In genomic region chr17:19328441-19329061, GRCh38 we compare ENCODE assay signal across 17 cellular contexts. TPM values are rescaled to one million over a fixed set of nuclear protein-coding genes. Genes with fewer than 3 reads are reported as not detected.
DNase-seq lines count a peak whose midpoint lies in the region; ATAC-seq and TF ChIP-seq lines count a peak whose summit lies in the region.
"Had no signal": no experiment of that assay in that cellular context is flagged by ENCODE, and none has a peak within 500 bp of the region (broad histone marks: within the 10 kb centered on the region; RNA-seq: fewer than 3 reads in every experiment).

No MANE protein-coding gene starts in this region.

- peaks cover 0 to 5% (median 2%) of the 10 kb centered on the region in 3 donors for H3K36me3 Mint-ChIP-seq in CD8-positive, alpha-beta memory T cell

- CTCF ChIA-PET in CD8-positive, alpha-beta memory T cell (lab: Charles Lee), result no interaction called here

- H3K9me3 Mint-ChIP-seq in CD8-positive, alpha-beta memory T cell, result peaks cover 2 to 17% (median 11%) of the 10 kb centered on the region in 5 donors

- in situ Hi-C loops in HAP-1 (cut with MboI; ENCODE audit: low sequenced_read_pairs), result no loop called here

- peaks cover 6% of the 10 kb centered on the region for H3F3A ChIP-seq in smooth muscle cell (ENCODE audit: low read depth)

- H4K20me1 ChIP-seq in smooth muscle cell (ENCODE audit: low read depth), result no peaks in the 10 kb centered on the region

- H3K36me3 ChIP-seq in SJSA1 (peaks cover 10% of the 10 kb centered on the region), smooth muscle cell (ENCODE audit: low read depth) (no peaks in the 10 kb centered on the region), HAP-1 (replicated peaks) (peaks cover 11% of the 10 kb centered on the region)
- H3K36me3 ChIP-seq in CD8-positive, alpha-beta memory T cell (ENCODE audit: insufficient read depth, low read length), result no peaks in the 10 kb centered on the region
- H3K36me3 ChIP-seq: BLaER1 treated with 17β-estradiol and CSF1 and Interleukin-3, amounts not matched to agents 10 nM and 100 nM had no signal

- H3K4me1 Mint-ChIP-seq in CD8-positive, alpha-beta memory T cell, result no peaks in the 10 kb centered on the region

- H2AFZ ChIP-seq in smooth muscle cell (ENCODE audit: low read depth), result no peak overlapping the region

- no peak overlapping the region for H3K4me3 ChIP-seq in SJSA1
- no peak overlapping the region for H3K4me3 ChIP-seq in smooth muscle cell
- H3K4me3 ChIP-seq in CD8-positive, alpha-beta memory T cell (ENCODE audit: low read length), result no peak overlapping the region
- no peak overlapping the region for H3K4me3 ChIP-seq in HAP-1
- H3K4me3 ChIP-seq: A549; BLaER1 treated with 17β-estradiol and CSF1 and Interleukin-3, amounts not matched to agents 10 nM and 100 nM had no signal

- no peaks in the 10 kb centered on the region for H3K27me3 ChIP-seq in SJSA1 (replicated peaks)
- no peaks in the 10 kb centered on the region for H3K27me3 ChIP-seq in smooth muscle cell (ENCODE audit: low read depth)
- no peaks in the 10 kb centered on the region for H3K27me3 ChIP-seq in CD8-positive, alpha-beta memory T cell (ENCODE audit: insufficient read depth, low read length, poor library complexity, severe bottlenecking)
- H3K27me3 ChIP-seq in HAP-1 (ENCODE audit: low read depth), result no peaks in the 10 kb centered on the region

- POLR2A ChIA-PET in CD8-positive, alpha-beta memory T cell (lab: Charles Lee), result no interaction called here

- H3K27me3 Mint-ChIP-seq in CD8-positive, alpha-beta memory T cell, result peaks cover 0 to 4% of the 10 kb centered on the region in 2 donors

- H3K4me1 ChIP-seq in SJSA1 (replicated peaks), result peaks cover 58% of the 10 kb centered on the region
- no peaks in the 10 kb centered on the region for H3K4me1 ChIP-seq in smooth muscle cell (ENCODE audit: low read depth)
- no peaks in the 10 kb centered on the region for H3K4me1 ChIP-seq in CD8-positive, alpha-beta memory T cell (ENCODE audit: insufficient read depth, low read length)
- H3K4me1 ChIP-seq in HAP-1, result no peaks in the 10 kb centered on the region
- H3K4me1 ChIP-seq: BLaER1 treated with 17β-estradiol and CSF1 and Interleukin-3, amounts not matched to agents 10 nM and 100 nM had no signal

- ATAC-seq in Right ventricle myocardium inferior, result peak; percentile 29
- no peak for ATAC-seq in left cardiac atrium
- no peak for ATAC-seq in left lobe of liver

- H3K27ac Mint-ChIP-seq in CD8-positive, alpha-beta memory T cell, result peak overlapping the region in 1 of 8 donors; percentile 45

- 98% methylated on average over 10 of the region's 10 CpGs for WGBS in smooth muscle cell (ENCODE audit: low lambda C conversion rate)

- H3K9ac ChIP-seq in smooth muscle cell (ENCODE audit: low read depth), result no peak overlapping the region
- H3K9ac ChIP-seq: BLaER1 treated with 17β-estradiol and CSF1 and Interleukin-3, amounts not matched to agents 10 nM and 100 nM had no signal

- DNase-seq in Right ventricle myocardium inferior (ENCODE audit: missing footprints) (no peak), left cardiac atrium (no peak), SJSA1 (ENCODE audit: low read depth in 1 of 2, low spot score in 2 of 2) (no peak), left lobe of liver (ENCODE audit: low spot score) (peak; percentile 37), smooth muscle cell (lab: John Stamatoyannopoulos, UW; ENCODE audit: unreplicated experiment) (no peak), NCI-H1694 treated with DMSO at 0.1 percent for 48 hours (lab: John Stamatoyannopoulos, UW) (no peak), HAP-1 (ENCODE audit: low spot score in 2 of 2) (no peak)
- DNase-seq in CD8-positive, alpha-beta memory T cell, result no peak
- DNase-seq: DND-41, KBM-7, NCI-H1092 treated with DMSO at 0.1 percent for 48 hours, NCI-H2107, NCI-H226, NCI-H524 treated with DMSO at 0.1 percent for 48 hours, SHP77 had no signal

- no peaks in the 10 kb centered on the region for H3K79me2 ChIP-seq in smooth muscle cell (ENCODE audit: low read depth)

- H3K4me2 ChIP-seq in smooth muscle cell, result no peak overlapping the region
- H3K4me2 ChIP-seq: BLaER1 treated with 17β-estradiol and CSF1 and Interleukin-3, amounts not matched to agents 10 nM and 100 nM had no signal

- intact Hi-C loops in Right ventricle myocardium inferior (cut with DNase I) (no loop called here), left cardiac atrium (cut with DNase I) (no loop called here)

- 0 out of 2 replicates have a peak, but pooled peaks cover 2% of the 10 kb centered on the region for H3K9me3 ChIP-seq in SJSA1 (replicated peaks)
- H3K9me3 ChIP-seq in smooth muscle cell (replicated peaks; ENCODE audit: low read depth), result no peaks in the 10 kb centered on the region
- H3K9me3 ChIP-seq in CD8-positive, alpha-beta memory T cell (ENCODE audit: low read length), result no peaks in the 10 kb centered on the region
- H3K9me3 ChIP-seq in HAP-1, result 0 out of 2 replicates have a peak, but pooled peaks cover 2% of the 10 kb centered on the region

- H3K27ac ChIP-seq in SJSA1, result peak overlapping the region; percentile 95
- H3K27ac ChIP-seq in smooth muscle cell (ENCODE audit: low read depth), result peak overlapping the region; percentile 67
- no peak overlapping the region for H3K27ac ChIP-seq in CD8-positive, alpha-beta memory T cell (ENCODE audit: low read depth, low read length)
- H3K27ac ChIP-seq: BLaER1 treated with 17β-estradiol and CSF1 and Interleukin-3, amounts not matched to agents 10 nM and 100 nM had no signal

- no peak overlapping the region for H3K4me3 Mint-ChIP-seq in CD8-positive, alpha-beta memory T cell

- no peak for TF ChIP-seq CTCF in smooth muscle cell (IDR thresholded peaks at IDR 0.05; ENCODE audit: borderline replicate concordance, insufficient read depth, poor library complexity, severe bottlenecking)

RNA-seq across cellular contexts. Expression of gene B9D1, which starts 34.0 kb away (rescaled TPM):
- 5.3 TPM for total RNA-seq in Right ventricle myocardium inferior
- total RNA-seq in left cardiac atrium, result 1 to 10 TPM; 7.3 to 8.4 TPM
- 25.9 and 28.0 TPM in 2 replicates for total RNA-seq in SJSA1 (2014; rRNA removed; shearing (Covaris generic))
- total RNA-seq in left lobe of liver, result 3.0 TPM
- total RNA-seq in smooth muscle cell, result 21.6 and 21.9 TPM in 2 replicates
- polyA plus RNA-seq in smooth muscle cell, result 30.0 and 45.5 TPM in 2 replicates
- total RNA-seq in CD8-positive, alpha-beta memory T cell, result 1 to 10 TPM; 4.8 to 6.8 TPM
- polyA plus RNA-seq in CD8-positive, alpha-beta memory T cell, result 0.67 TPM

RNA-seq across cellular contexts. Expression of gene MAPK7, which starts 49.7 kb away (rescaled TPM):
- total RNA-seq in Right ventricle myocardium inferior, result 13.0 TPM
- total RNA-seq in left cardiac atrium, result 10 to 100 TPM; 13.8 to 15.1 TPM
- 0.72 and 7.8 TPM in 2 replicates for total RNA-seq in SJSA1 (2014; rRNA removed; shearing (Covaris generic))
- 7.7 TPM for total RNA-seq in left lobe of liver
- 9.1 and 14.7 TPM in 2 replicates for total RNA-seq in smooth muscle cell
- polyA plus RNA-seq in smooth muscle cell, result 34.5 and 36.3 TPM in 2 replicates
- 10 to 100 TPM; 15.1 to 19.8 TPM for total RNA-seq in CD8-positive, alpha-beta memory T cell
- polyA plus RNA-seq in CD8-positive, alpha-beta memory T cell, result 11.2 TPM

RNA-seq across cellular contexts. Expression of gene MFAP4, which starts 58.4 kb away (rescaled TPM):
- total RNA-seq in Right ventricle myocardium inferior (53.5 TPM), left cardiac atrium (100 to 1,000 TPM in 1 of 2 donors, 10 to 100 TPM in 1; 44.8 to 104 TPM), left lobe of liver (2.8 TPM), smooth muscle cell (580 and 618 TPM in 2 replicates)
- total RNA-seq in SJSA1 (2014; rRNA removed; shearing (Covaris generic)), result 0.39 TPM in 1 of 2 replicates, not detected in the other
- polyA plus RNA-seq in smooth muscle cell, result 960 and 1,738 TPM in 2 replicates
- not detected for total RNA-seq in CD8-positive, alpha-beta memory T cell
- not detected for polyA plus RNA-seq in CD8-positive, alpha-beta memory T cell

Comparison
In these comparisons a context has a peak if more than half of its experiments do, and no peak if none do; other contexts are left out.
1. RNA of gene MFAP4, which starts 58.4 kb away (total RNA-seq): 580 to 618 TPM in smooth muscle cell, 44.8 to 104 TPM in left cardiac atrium and 53.5 TPM in Right ventricle myocardium inferior (single experiment); 2.8 TPM in left lobe of liver (single experiment), 0.39 TPM in SJSA1 and not detected in CD8-positive, alpha-beta memory T cell; every median in the first group is over 10 times any median in the second.